In genomic region chrX:53257670-53258423, GRCh38 we compare ENCODE assay signal across 23 cellular contexts. TPM values are rescaled to one million over a fixed set of nuclear protein-coding genes. Genes with fewer than 3 reads are reported as not detected.
DNase-seq lines count a peak whose midpoint lies in the region; ATAC-seq, FAIRE-seq and TF ChIP-seq lines count a peak whose summit lies in the region.
"Had no signal": no experiment of that assay in that cellular context is flagged by ENCODE, and none has a peak within 500 bp of the region (broad histone marks: within the 10 kb centered on the region; RNA-seq: fewer than 3 reads in every experiment).

No MANE protein-coding gene starts in this region.

- peak overlapping the region; percentile 22; the same call in 2 of the 3 replicates for H3K4me3 Mint-ChIP-seq in GM23338
- H3K4me3 Mint-ChIP-seq in astrocyte (ENCODE audit: unreplicated experiment): no peak overlapping the region
- H3K4me3 Mint-ChIP-seq: B cell; CD8-positive, alpha-beta T cell had no signal

- H3K36me3 ChIP-seq in GM23338 (ENCODE audit: insufficient read depth) (no peaks in the 10 kb centered on the region), astrocyte (ENCODE audit: insufficient read depth, low read length) (no peaks in the 10 kb centered on the region), mammary epithelial cell (ENCODE audit: insufficient read depth, low read length) (no peaks in the 10 kb centered on the region)

- no peaks in the 10 kb centered on the region for H3K27me3 ChIP-seq in GM23338 (ENCODE audit: insufficient read depth)
- no peaks in the 10 kb centered on the region for H3K27me3 ChIP-seq in astrocyte (ENCODE audit: insufficient read depth, low read length)
- H3K27me3 ChIP-seq in mammary epithelial cell (ENCODE audit: insufficient read depth, low read length): peaks cover 2% of the 10 kb centered on the region

- H3K79me2 ChIP-seq in GM23338 (replicated peaks; ENCODE audit: insufficient read depth): no peaks in the 10 kb centered on the region
- no peaks in the 10 kb centered on the region for H3K79me2 ChIP-seq in astrocyte (ENCODE audit: insufficient read depth, low read length)
- no peaks in the 10 kb centered on the region for H3K79me2 ChIP-seq in mammary epithelial cell (ENCODE audit: insufficient read depth, low read length)

- H4K20me1 ChIP-seq in GM23338 (replicated peaks; ENCODE audit: insufficient read depth) (no peaks in the 10 kb centered on the region), astrocyte (ENCODE audit: insufficient read depth, low read length) (peaks cover 4% of the 10 kb centered on the region), mammary epithelial cell (ENCODE audit: insufficient read depth, low read length) (no peaks in the 10 kb centered on the region)

- peaks cover 5% of the 10 kb centered on the region for H3K9me3 Mint-ChIP-seq in GM23338
- H3K9me3 Mint-ChIP-seq in astrocyte (ENCODE audit: unreplicated experiment): peaks cover 1% of the 10 kb centered on the region
- no peaks in the 10 kb centered on the region for H3K9me3 Mint-ChIP-seq in activated naive CD4-positive, alpha-beta T cell treated with anti-CD3 and anti-CD28 coated beads, Interleukin-2, amount 50 U/mL, for 72 hours
- H3K9me3 Mint-ChIP-seq: CD8-positive, alpha-beta T cell had no signal

- intact Hi-C loops in left ventricle myocardium superior (cut with micrococcal nuclease): no loop called here
- intact Hi-C loops in mammary epithelial cell (cut with micrococcal nuclease): no loop called here

- H2AFZ ChIP-seq in GM23338 (no peak overlapping the region), astrocyte (ENCODE audit: low read depth, low read length) (no peak overlapping the region), mammary epithelial cell (ENCODE audit: low read depth, low read length) (no peak overlapping the region)

- H3K27ac Mint-ChIP-seq in GM23338: no peak overlapping the region
- H3K27ac Mint-ChIP-seq in astrocyte (ENCODE audit: unreplicated experiment): no peak overlapping the region
- no peak overlapping the region for H3K27ac Mint-ChIP-seq in activated naive CD4-positive, alpha-beta T cell treated with anti-CD3 and anti-CD28 coated beads, Interleukin-2, amount 50 U/mL, for 72 hours
- H3K27ac Mint-ChIP-seq: B cell; CD8-positive, alpha-beta T cell had no signal

- H3K9me3 ChIP-seq in astrocyte (ENCODE audit: insufficient read depth, low read depth, low read length) (no peaks in the 10 kb centered on the region), mammary epithelial cell (replicated peaks; ENCODE audit: insufficient read depth, low read length) (no peaks in the 10 kb centered on the region)

- H3K4me1 ChIP-seq in GM23338 (ENCODE audit: insufficient read depth) (no peaks in the 10 kb centered on the region), astrocyte (ENCODE audit: insufficient read depth, low read length) (peaks cover 2% of the 10 kb centered on the region), mammary epithelial cell (ENCODE audit: insufficient read depth, low read length) (peaks cover 4% of the 10 kb centered on the region)

- H3K4me3 ChIP-seq in GM23338: no peak overlapping the region
- no peak overlapping the region for H3K4me3 ChIP-seq in astrocyte (ENCODE audit: insufficient read depth, low read depth, low read length)
- no peak overlapping the region for H3K4me3 ChIP-seq in mammary epithelial cell (replicated peaks in 1 of 3; ENCODE audit: insufficient read depth in 1 of 3, low read depth in 2 of 3, low read length in 3 of 3)
- H3K4me3 ChIP-seq: BLaER1 treated with 17β-estradiol and CSF1 and Interleukin-3, amounts not matched to agents 10 nM and 100 nM had no signal

- H3K27me3 Mint-ChIP-seq in GM23338 (ENCODE audit: insufficient read depth, low read depth, poor library complexity): peaks cover 9% of the 10 kb centered on the region
- peaks cover 4% of the 10 kb centered on the region for H3K27me3 Mint-ChIP-seq in astrocyte (ENCODE audit: low read depth, unreplicated experiment)

- no peaks in the 10 kb centered on the region for H3F3A ChIP-seq in GM23338 (replicated peaks; ENCODE audit: low read depth)

- dilution Hi-C loops in mammary epithelial cell (cut with HindIII; ENCODE audit: low sequenced_read_pairs): no loop called here

- peaks cover 12% of the 10 kb centered on the region for H3K4me1 Mint-ChIP-seq in GM23338
- peaks cover 6% of the 10 kb centered on the region for H3K4me1 Mint-ChIP-seq in astrocyte (ENCODE audit: low read depth, unreplicated experiment)

- TF ChIP-seq CTCF in GM23338 (conservative IDR thresholded peaks at IDR 0.05; ENCODE audit: low read depth in 2 of 2): no peak
- TF ChIP-seq CTCF in astrocyte (IDR thresholded peaks at IDR 0.05; ENCODE audit: insufficient read depth, low read depth, low read length): no peak
- TF ChIP-seq CTCF in mammary epithelial cell (conservative IDR thresholded peaks at IDR 0.05 in 1 of 2, IDR thresholded peaks at IDR 0.05 in 1 of 2; ENCODE audit: extremely low read depth in 1 of 2, insufficient read depth in 1 of 2, low read depth in 1 of 2, low read length in 2 of 2): no peak

- no peaks in the 10 kb centered on the region for H3K9me2 ChIP-seq in GM23338 (ENCODE audit: insufficient read depth)

- H3K36me3 Mint-ChIP-seq in GM23338 (ENCODE audit: low read depth): peaks cover 14% of the 10 kb centered on the region
- H3K36me3 Mint-ChIP-seq in astrocyte (ENCODE audit: low read depth, unreplicated experiment): peaks cover 2% of the 10 kb centered on the region
- H3K36me3 Mint-ChIP-seq in activated naive CD4-positive, alpha-beta T cell treated with anti-CD3 and anti-CD28 coated beads, Interleukin-2, amount 50 U/mL, for 72 hours: no peaks in the 10 kb centered on the region
- H3K36me3 Mint-ChIP-seq: CD8-positive, alpha-beta T cell had no signal

- no peak overlapping the region for H3K27ac ChIP-seq in GM23338 (ENCODE audit: low read depth)
- no peak overlapping the region for H3K27ac ChIP-seq in astrocyte (ENCODE audit: low read depth, low read length)
- no peak overlapping the region for H3K27ac ChIP-seq in mammary epithelial cell (ENCODE audit: insufficient read depth, low read depth, low read length)
- H3K27ac ChIP-seq: BLaER1 treated with 17β-estradiol and CSF1 and Interleukin-3, amounts not matched to agents 10 nM and 100 nM had no signal

- H3K4me2 ChIP-seq in GM23338 (no peak overlapping the region), astrocyte (ENCODE audit: low read length) (no peak overlapping the region), mammary epithelial cell (ENCODE audit: insufficient read depth, low read depth, low read length) (no peak overlapping the region)

- no TSS peak for BruUV-seq in mammary epithelial cell (replicated peaks; lab: Mats Ljungman, UMichigan)

- 83% methylated on average over 6 of the region's 6 CpGs for whole genome bisulfite sequencing in mammary epithelial cell (ENCODE audit: low coverage, missing lambda C conversion rate)

- in situ Hi-C loops in mammary epithelial cell (cut with MboI; ENCODE audit: low sequenced_read_pairs in 2 of 2): no loop called here

- no peak overlapping the region for H3K9ac ChIP-seq in astrocyte (ENCODE audit: low read length)
- no peak overlapping the region for H3K9ac ChIP-seq in mammary epithelial cell (ENCODE audit: insufficient read depth, low read length)
- H3K9ac ChIP-seq: BLaER1 treated with 17β-estradiol and CSF1 and Interleukin-3, amounts not matched to agents 10 nM and 100 nM had no signal

- no peak for DNase-seq in GM23338 (ENCODE audit: low spot score)
- DNase-seq in astrocyte (ENCODE audit: low read depth): no peak
- DNase-seq in cerebellum (ENCODE audit: low spot score): peak; percentile 43
- DNase-seq in NCI-H524 (lab: John Stamatoyannopoulos, UW): no peak
- no peak for DNase-seq in left ventricle myocardium superior
- DNase-seq in activated naive CD4-positive, alpha-beta T cell treated with anti-CD3 and anti-CD28 coated beads, Interleukin-2, amount 50 U/mL, for 72 hours (ENCODE audit: low spot score in 2 of 2): no peak
- no peak for DNase-seq in mammary epithelial cell
- DNase-seq: CD8-positive, alpha-beta T cell; COR-L47; DMS 273 treated with DMSO at 0.1 percent for 48 hours; DMS53; DND-41; EL; GOT3; IMR-90; KBM-7 had no signal

- CTCF ChIA-PET in mammary epithelial cell (lab: Charles Lee; ENCODE audit: low non-redundant PET): no interaction called here

- peak; percentile 92 for FAIRE-seq in astrocyte (lab: Jason Lieb, UNC)
- FAIRE-seq: G401.6, GM12891, GM18507, HTR-8/SVneo had no signal

- ATAC-seq in GM23338 (no peak), left ventricle myocardium superior (no peak)
- ATAC-seq in activated naive CD4-positive, alpha-beta T cell treated with anti-CD3 and anti-CD28 coated beads, Interleukin-2, amount 50 U/mL, for 72 hours: no peak
- ATAC-seq: CD8-positive, alpha-beta T cell; HCT116 had no signal

RNA-seq across cellular contexts. Expression of gene IQSEC2, which starts 23.5 kb away (rescaled TPM):
- 81.6 and 92.2 TPM in 2 replicates for total RNA-seq in GM23338 (2014; rRNA removed; shearing (Covaris generic))
- polyA plus RNA-seq in GM23338 (2016; fragmentation: Nextera tagmentation; extraction: Ambion mirVana) (10.7 and 12.3 TPM in 2 replicates), mammary epithelial cell (4.1 TPM)
- total RNA-seq in astrocyte (8.2 and 9.2 TPM in 2 replicates), cerebellum (10.9 TPM), left ventricle myocardium superior (12.0 TPM), mammary epithelial cell (10 to 100 TPM; 12.0 to 12.3 TPM)
- total RNA-seq in activated naive CD4-positive, alpha-beta T cell treated with anti-CD3 and anti-CD28 coated beads, Interleukin-2, amount 50 U/mL, for 72 hours: under 1 TPM in 1 of 2 donors, not detected in 1; 0.58 TPM
- polyA minus RNA-seq in mammary epithelial cell: 10.7 TPM

RNA-seq across cellular contexts. Expression of gene KDM5C, which starts 32.8 kb away (rescaled TPM):
- total RNA-seq in GM23338 (2014; rRNA removed; shearing (Covaris generic)): 139 and 173 TPM in 2 replicates
- 18.3 and 20.3 TPM in 2 replicates for polyA plus RNA-seq in GM23338 (2016; fragmentation: Nextera tagmentation; extraction: Ambion mirVana)
- total RNA-seq in astrocyte: 79.5 and 84.5 TPM in 2 replicates
- total RNA-seq in cerebellum: 105 TPM
- 33.7 TPM for total RNA-seq in left ventricle myocardium superior
- 100 to 1,000 TPM; 101 to 110 TPM for total RNA-seq in activated naive CD4-positive, alpha-beta T cell treated with anti-CD3 and anti-CD28 coated beads, Interleukin-2, amount 50 U/mL, for 72 hours
- 100 to 1,000 TPM; 106 to 125 TPM for total RNA-seq in mammary epithelial cell
- 40.2 TPM for polyA plus RNA-seq in mammary epithelial cell
- 90.0 TPM for polyA minus RNA-seq in mammary epithelial cell
